In the genomic region with DNA sequence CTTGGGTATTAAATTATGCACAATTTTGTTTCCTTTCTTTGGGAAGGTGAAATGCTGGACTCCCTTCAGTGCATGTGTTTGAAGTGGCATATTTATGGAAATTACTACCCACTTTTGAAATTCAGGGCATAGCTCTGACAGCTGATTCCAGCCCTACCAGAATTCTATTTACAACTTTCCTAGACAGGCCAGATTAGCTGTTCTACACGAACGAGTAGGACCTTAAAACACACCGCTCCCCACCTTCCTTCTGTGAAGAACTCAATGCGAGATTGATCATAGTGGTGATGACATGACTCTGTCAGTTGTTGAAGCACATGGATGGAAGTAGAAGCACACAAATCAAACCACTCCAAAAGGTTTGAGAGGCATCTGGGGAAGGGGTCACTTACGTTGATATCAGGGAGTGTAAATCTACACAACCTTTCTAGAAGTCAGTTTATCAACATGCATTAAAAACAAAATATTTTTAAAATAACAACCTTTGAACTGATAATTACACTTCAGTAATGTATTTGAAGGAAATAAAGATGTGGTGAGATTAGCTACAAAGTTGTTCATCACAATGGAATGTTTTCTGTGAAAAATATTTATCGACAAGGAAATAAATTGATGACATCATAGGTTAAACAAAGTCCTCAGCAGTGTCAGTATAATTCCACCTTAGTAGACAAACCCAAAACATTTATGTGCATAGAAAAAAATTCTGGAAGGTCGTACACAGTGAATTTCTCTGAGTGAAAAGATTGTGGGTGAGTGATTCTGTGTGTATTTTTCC, we compare ENCODE assay signal across 19 cellular contexts. TPM values are rescaled to one million over a fixed set of nuclear protein-coding genes. Genes with fewer than 3 reads are reported as not detected.
DNase-seq lines count a peak whose midpoint lies in the region; ATAC-seq and TF ChIP-seq lines count a peak whose summit lies in the region.
"Had no signal": no experiment of that assay in that cellular context is flagged by ENCODE, and none has a peak within 500 bp of the region (broad histone marks: within the 10 kb centered on the region; RNA-seq: fewer than 3 reads in every experiment).

No MANE protein-coding gene starts in this region.

- H3K27ac ChIP-seq in C4-2B (peak overlapping the region; percentile 65; the same call in 1 of the 2 replicates), VCaP (peak overlapping the region; percentile 65), osteoblast (ENCODE audit: low read depth, low read length) (peak overlapping the region; percentile 29)

- peaks cover 9% of the 10 kb centered on the region for H3K79me2 ChIP-seq in osteoblast (ENCODE audit: insufficient read depth, low read length)

- peaks cover 53% of the 10 kb centered on the region for H3K4me1 ChIP-seq in osteoblast (ENCODE audit: insufficient read depth, low read length)

- no peaks in the 10 kb centered on the region for H3K9me3 ChIP-seq in osteoblast (ENCODE audit: low read depth, low read length)

- H4K20me1 ChIP-seq in osteoblast (ENCODE audit: insufficient read depth, low read length) = no peaks in the 10 kb centered on the region

- no peak overlapping the region for H3K4me2 ChIP-seq in osteoblast (ENCODE audit: insufficient read depth, low read length)

- DNase-seq in fibroblast of villous mesenchyme (ENCODE audit: low read depth) (peak; percentile 58), osteoblast (ENCODE audit: insufficient read length, low spot score, missing footprints) (no peak), NCI-H1694 (lab: John Stamatoyannopoulos, UW) (no peak), ecto neural progenitor cell (ENCODE audit: low spot score) (no peak), globus pallidus (ENCODE audit: low spot score) (no peak)
- DNase-seq: ACHN; activated CD4-positive, alpha-beta T cell treated with anti-CD3 and anti-CD28 coated beads for 1 hour; activated T-cell treated with anti-CD3 and anti-CD28 coated beads for 4 hours; dorsolateral prefrontal cortex; HFFc6; left colon; natural killer cell; NCI-H1092 treated with DMSO at 0.1 percent for 48 hours; OCI-M1; small intestine; T-cell had no signal

- TF ChIP-seq CTCF in C4-2B (conservative IDR thresholded peaks at IDR 0.05) = no peak
- no peak for TF ChIP-seq CTCF in VCaP (conservative IDR thresholded peaks at IDR 0.05)
- TF ChIP-seq CTCF in fibroblast of villous mesenchyme (IDR thresholded peaks at IDR 0.05; ENCODE audit: insufficient read depth, low read depth, low read length) = no peak
- no peak for TF ChIP-seq CTCF in osteoblast (IDR thresholded peaks at IDR 0.05; ENCODE audit: extremely low read depth, low read depth, low read length)

- H3K36me3 ChIP-seq in osteoblast (ENCODE audit: insufficient read depth, low read length) = peaks cover 5% of the 10 kb centered on the region

- H3K4me3 ChIP-seq in fibroblast of villous mesenchyme (ENCODE audit: low read depth, low read length) (no peak overlapping the region), osteoblast (ENCODE audit: insufficient read depth, low read length) (no peak overlapping the region)
- H3K4me3 ChIP-seq: dorsolateral prefrontal cortex had no signal

- no peak for ATAC-seq in HG03469 (IDR thresholded peaks at IDR 0.05; ENCODE audit: unreplicated experiment)
- ATAC-seq: left colon, natural killer cell, T-cell had no signal

- no peaks in the 10 kb centered on the region for H3K27me3 ChIP-seq in osteoblast (ENCODE audit: insufficient read depth, low read length)
- H3K27me3 ChIP-seq: dorsolateral prefrontal cortex had no signal

- no peak overlapping the region for H2AFZ ChIP-seq in osteoblast (ENCODE audit: low read length)

RNA-seq across cellular contexts. Expression of gene RARB, which starts 29.8 kb away (rescaled TPM):
- total RNA-seq in fibroblast of villous mesenchyme (13.2 and 21.6 TPM in 2 replicates), osteoblast (4.1 and 7.6 TPM in 2 replicates)
- total RNA-seq: natural killer cell, T-cell had no signal
